In genomic region chr19:5648464-5648863, GRCh38 we compare ENCODE assay signal across 16 cellular contexts. TPM values are rescaled to one million over a fixed set of nuclear protein-coding genes. Genes with fewer than 3 reads are reported as not detected.
DNase-seq lines count a peak whose midpoint lies in the region; ATAC-seq, FAIRE-seq and TF ChIP-seq lines count a peak whose summit lies in the region.
"Had no signal": no experiment of that assay in that cellular context is flagged by ENCODE, and none has a peak within 500 bp of the region (broad histone marks: within the 10 kb centered on the region; RNA-seq: fewer than 3 reads in every experiment).

No MANE protein-coding gene starts in this region.

- 39% methylated on average over 4 of the region's 11 CpGs for WGBS in right lobe of liver (ENCODE audit: insufficient coverage, low coverage, low lambda C conversion rate, missing lambda C conversion rate)

- H3K4me3 ChIP-seq in endothelial cell of umbilical vein (replicated peaks in 1 of 3; ENCODE audit: insufficient read depth in 1 of 3, low read depth in 1 of 3, low read length in 3 of 3) (no peak overlapping the region), right lobe of liver (no peak overlapping the region)
- H3K4me3 ChIP-seq: GM12878, GM23338 had no signal

- H3K36me3 ChIP-seq in endothelial cell of umbilical vein (ENCODE audit: control insufficient read depth in 2 of 2, extremely low read depth in 1 of 2, insufficient read depth in 2 of 2, low read length in 2 of 2) (peaks cover 21 to 51% of the 10 kb centered on the region in 2 experiments), right lobe of liver (peaks cover 11 to 83% (median 35%) of the 10 kb centered on the region in 4 donors)

- TF ChIP-seq CTCF in endothelial cell of umbilical vein (IDR thresholded peaks at IDR 0.05; ENCODE audit: extremely low read depth in 1 of 2, insufficient read depth in 1 of 2, low read depth in 1 of 2, low read length in 2 of 2) (no peak), right lobe of liver (IDR thresholded peaks at IDR 0.05) (no peak)

- no peaks in the 10 kb centered on the region for H3K4me1 ChIP-seq in endothelial cell of umbilical vein (ENCODE audit: control insufficient read depth, extremely low read depth, insufficient read depth, low read length)
- H3K4me1 ChIP-seq in right lobe of liver: peaks cover 0 to 19% (median 6%) of the 10 kb centered on the region in 4 donors

- peaks cover 22% of the 10 kb centered on the region for H3K4me1 Mint-ChIP-seq in T-helper 17 cell
- H3K4me1 Mint-ChIP-seq: GM23338 had no signal

- no peak overlapping the region for H3K4me2 ChIP-seq in endothelial cell of umbilical vein (ENCODE audit: insufficient read depth, low read length)
- H3K4me2 ChIP-seq: GM23338 had no signal

- dilution Hi-C loops in endothelial cell of umbilical vein (cut with MboI; ENCODE audit: extremely low pct_ligation_motif_present, low sequenced_read_pairs): no loop called here

- ATAC-seq in T-helper 17 cell (no peak), right lobe of liver (peak; percentile 46 to 80 (median 70)), HG03521 (IDR thresholded peaks at IDR 0.05; ENCODE audit: unreplicated experiment) (no peak)
- ATAC-seq: GM12878, GM23338 had no signal

- peak; percentile 85 for FAIRE-seq in GM12891 (lab: Jason Lieb, UNC)
- peak; percentile 31 for FAIRE-seq in endothelial cell of umbilical vein (lab: Jason Lieb, UNC)
- FAIRE-seq: A204.1 had no signal

- peak overlapping the region; percentile 79 for H3K27ac Mint-ChIP-seq in T-helper 17 cell
- H3K27ac Mint-ChIP-seq: B cell; CD4-positive, alpha-beta T cell; GM23338 had no signal

- H3K27me3 ChIP-seq in endothelial cell of umbilical vein (ENCODE audit: control insufficient read depth in 2 of 2, insufficient read depth in 2 of 2, low read length in 2 of 2) (no peaks in the 10 kb centered on the region), right lobe of liver (no peaks in the 10 kb centered on the region)

- intact Hi-C loops in endothelial cell of umbilical vein (cut with micrococcal nuclease) (loop anchor here (10.0 kb wide), 1 partner anchor 536 kb away; no protein-coding TSS in a partner anchor), right lobe of liver (cut with DNase I) (no loop called here), head of caudate nucleus (cut with DNase I) (no loop called here)

- H3K36me3 Mint-ChIP-seq in T-helper 17 cell (ENCODE audit: low read depth): peaks cover 5% of the 10 kb centered on the region

- CTCF ChIA-PET in endothelial cell of umbilical vein (lab: Charles Lee): interaction anchor here (0.7 kb wide), 1 partner anchor 12 kb away, joined by 3 read pairs; no protein-coding TSS in a partner anchor

- H4K20me1 ChIP-seq in endothelial cell of umbilical vein (replicated peaks; ENCODE audit: control insufficient read depth, extremely low read depth, insufficient read depth, low read length): no peaks in the 10 kb centered on the region

- TF ChIP-seq POLR2A in GM12891 (IDR thresholded peaks at IDR 0.05; ENCODE audit: low read depth, low read length) (no peak), endothelial cell of umbilical vein (IDR thresholded peaks at IDR 0.05; ENCODE audit: low read depth, low read length) (no peak), right lobe of liver (IDR thresholded peaks at IDR 0.05) (no peak)

- DNase-seq in GM12891 (ENCODE audit: insufficient read length, low spot score): no peak
- DNase-seq in T-helper 17 cell: no peak
- DNase-seq in endothelial cell of umbilical vein (ENCODE audit: low read depth, low spot score): no peak
- DNase-seq in right lobe of liver: no peak
- no peak for DNase-seq in cerebellar cortex (ENCODE audit: low spot score)
- no peak for DNase-seq in head of caudate nucleus
- DNase-seq: C1 segment of cervical spinal cord; Calu3; CD4-positive, alpha-beta T cell; DMS 273 treated with DMSO at 0.1 percent for 48 hours; H7 had no signal

- H3K9ac ChIP-seq in endothelial cell of umbilical vein (replicated peaks; ENCODE audit: extremely low read depth, insufficient read depth, low read length): no peak overlapping the region

- H3K4me3 Mint-ChIP-seq in T-helper 17 cell: no peak overlapping the region
- H3K4me3 Mint-ChIP-seq: B cell; CD4-positive, alpha-beta T cell; GM23338 had no signal

- peaks cover 39% of the 10 kb centered on the region for H3K79me2 ChIP-seq in endothelial cell of umbilical vein (ENCODE audit: control insufficient read depth, insufficient read depth, low read length)

- no TSS peak for BruUV-seq in endothelial cell of umbilical vein (replicated peaks; lab: Mats Ljungman, UMichigan)

- H3K27me3 Mint-ChIP-seq in T-helper 17 cell: no peaks in the 10 kb centered on the region
- H3K27me3 Mint-ChIP-seq: B cell; CD4-positive, alpha-beta T cell had no signal

- POLR2A ChIA-PET in endothelial cell of umbilical vein (lab: Charles Lee): no interaction called here

- H3K9me1 ChIP-seq in endothelial cell of umbilical vein (replicated peaks; ENCODE audit: control insufficient read depth, extremely low read depth, insufficient read depth, low read length): no peaks in the 10 kb centered on the region

- H3K9me3 ChIP-seq in T-helper 17 cell (ENCODE audit: control insufficient read depth, low read length, poor library complexity, severe bottlenecking) (no peaks in the 10 kb centered on the region), endothelial cell of umbilical vein (replicated peaks; ENCODE audit: control insufficient read depth, insufficient read depth, low read length) (no peaks in the 10 kb centered on the region), right lobe of liver (no peaks in the 10 kb centered on the region)

- H3K27ac ChIP-seq in endothelial cell of umbilical vein (ENCODE audit: insufficient read depth, low read depth, low read length) (no peak overlapping the region), right lobe of liver (peak overlapping the region in 1 of 3 donors; percentile 52)

- H2AFZ ChIP-seq in endothelial cell of umbilical vein (ENCODE audit: low read depth, low read length): no peak overlapping the region
- H2AFZ ChIP-seq: GM23338 had no signal

RNA-seq across cellular contexts. Expression of gene SAFB, which starts 25.6 kb away (rescaled TPM):
- 52.4 TPM for polyA plus RNA-seq in GM12891 (2012; ENCODE audit: low read depth, missing spikeins)
- 100 to 1,000 TPM; 173 to 183 TPM for total RNA-seq in T-helper 17 cell
- total RNA-seq in endothelial cell of umbilical vein: 96.8 and 109 TPM in 2 replicates
- 33.1 and 44.7 TPM in 2 replicates for polyA plus RNA-seq in endothelial cell of umbilical vein
- polyA plus RNA-seq in endothelial cell of umbilical vein (2011; cell fraction: cytosol; rRNA removed): 31.5 and 40.6 TPM in 2 replicates
- 116 and 141 TPM in 2 replicates for polyA plus RNA-seq in endothelial cell of umbilical vein (2011; cell fraction: nucleus; rRNA removed)
- polyA plus RNA-seq in endothelial cell of umbilical vein (2012): 54.6 and 55.5 TPM in 2 replicates
- 24.8 and 35.7 TPM in 2 replicates for polyA minus RNA-seq in endothelial cell of umbilical vein
- polyA minus RNA-seq in endothelial cell of umbilical vein (2011; cell fraction: cytosol; rRNA and poly(A)+ RNA removed): 58.3 TPM
- polyA minus RNA-seq in endothelial cell of umbilical vein (2011; cell fraction: nucleus; rRNA and poly(A)+ RNA removed): 53.7 and 68.8 TPM in 2 replicates
- 10 to 100 TPM; 31.2 to 45.7 (median 32.8) TPM for total RNA-seq in right lobe of liver

RNA-seq across cellular contexts. Expression of gene SAFB2, which starts 25.9 kb away (rescaled TPM):
- polyA plus RNA-seq in GM12891 (2012; ENCODE audit: low read depth, missing spikeins): 33.3 TPM
- total RNA-seq in T-helper 17 cell: 100 to 1,000 TPM; 241 to 255 TPM
- total RNA-seq in endothelial cell of umbilical vein: 83.7 and 85.9 TPM in 2 replicates
- 24.6 and 31.5 TPM in 2 replicates for polyA plus RNA-seq in endothelial cell of umbilical vein
- 19.1 and 22.1 TPM in 2 replicates for polyA plus RNA-seq in endothelial cell of umbilical vein (2011; cell fraction: cytosol; rRNA removed)
- 136 and 142 TPM in 2 replicates for polyA plus RNA-seq in endothelial cell of umbilical vein (2011; cell fraction: nucleus; rRNA removed)
- polyA plus RNA-seq in endothelial cell of umbilical vein (2012): 36.6 and 49.6 TPM in 2 replicates
- polyA minus RNA-seq in endothelial cell of umbilical vein: 39.3 and 40.2 TPM in 2 replicates
- polyA minus RNA-seq in endothelial cell of umbilical vein (2011; cell fraction: cytosol; rRNA and poly(A)+ RNA removed): 21.5 TPM
- 74.8 and 80.5 TPM in 2 replicates for polyA minus RNA-seq in endothelial cell of umbilical vein (2011; cell fraction: nucleus; rRNA and poly(A)+ RNA removed)
- 10 to 100 TPM; 16.9 to 48.9 (median 41.7) TPM for total RNA-seq in right lobe of liver

RNA-seq across cellular contexts. Expression of gene MICOS13, which starts 31.9 kb away (rescaled TPM):
- polyA plus RNA-seq in GM12891 (2012; ENCODE audit: low read depth, missing spikeins): 61.8 TPM
- total RNA-seq in T-helper 17 cell (10 to 100 TPM; 26.9 to 27.9 TPM), endothelial cell of umbilical vein (53.0 and 55.3 TPM in 2 replicates), right lobe of liver (10 to 100 TPM; 24.2 to 54.3 (median 33.7) TPM)
- 86.1 and 115 TPM in 2 replicates for polyA plus RNA-seq in endothelial cell of umbilical vein
- 38.6 and 56.1 TPM in 2 replicates for polyA plus RNA-seq in endothelial cell of umbilical vein (2011; cell fraction: cytosol; rRNA removed)
- 12.5 and 16.9 TPM in 2 replicates for polyA plus RNA-seq in endothelial cell of umbilical vein (2011; cell fraction: nucleus; rRNA removed)
- 41.0 and 68.2 TPM in 2 replicates for polyA plus RNA-seq in endothelial cell of umbilical vein (2012)
- polyA minus RNA-seq in endothelial cell of umbilical vein: 11.8 and 15.2 TPM in 2 replicates
- 14.3 TPM for polyA minus RNA-seq in endothelial cell of umbilical vein (2011; cell fraction: cytosol; rRNA and poly(A)+ RNA removed)
- polyA minus RNA-seq in endothelial cell of umbilical vein (2011; cell fraction: nucleus; rRNA and poly(A)+ RNA removed): 2.9 and 4.7 TPM in 2 replicates

RNA-seq across cellular contexts. Expression of gene HSD11B1L, which starts 32.4 kb away (rescaled TPM):
- polyA plus RNA-seq in GM12891 (2012; ENCODE audit: low read depth, missing spikeins): 2.5 TPM
- total RNA-seq in T-helper 17 cell (1 to 10 TPM; 1.4 to 3.1 TPM), endothelial cell of umbilical vein (4.4 and 5.0 TPM in 2 replicates), right lobe of liver (10 to 100 TPM in 1 of 6 experiments, 1 to 10 TPM in 5; 1.6 to 10.3 (median 4.0) TPM)
- polyA plus RNA-seq in endothelial cell of umbilical vein: 9.1 and 10.2 TPM in 2 replicates
- polyA plus RNA-seq in endothelial cell of umbilical vein (2011; cell fraction: cytosol; rRNA removed): 4.9 and 6.1 TPM in 2 replicates
- 4.1 and 4.4 TPM in 2 replicates for polyA plus RNA-seq in endothelial cell of umbilical vein (2011; cell fraction: nucleus; rRNA removed)
- 4.2 and 11.2 TPM in 2 replicates for polyA plus RNA-seq in endothelial cell of umbilical vein (2012)
- 2.0 and 2.1 TPM in 2 replicates for polyA minus RNA-seq in endothelial cell of umbilical vein
- polyA minus RNA-seq in endothelial cell of umbilical vein (2011; cell fraction: cytosol; rRNA and poly(A)+ RNA removed): not detected
- polyA minus RNA-seq in endothelial cell of umbilical vein (2011; cell fraction: nucleus; rRNA and poly(A)+ RNA removed): 2.3 TPM in 1 of 2 replicates, not detected in the other

RNA-seq across cellular contexts. Expression of gene RPL36, which starts 41.6 kb away (rescaled TPM):
- 3,116 TPM for polyA plus RNA-seq in GM12891 (2012; ENCODE audit: low read depth, missing spikeins)
- total RNA-seq in T-helper 17 cell: 1,000 to 10,000 TPM in 1 of 2 donors, 100 to 1,000 TPM in 1; 811 to 1,376 TPM
- total RNA-seq in endothelial cell of umbilical vein: 944 and 1,033 TPM in 2 replicates
- 835 and 1,084 TPM in 2 replicates for polyA plus RNA-seq in endothelial cell of umbilical vein
- 561 and 877 TPM in 2 replicates for polyA plus RNA-seq in endothelial cell of umbilical vein (2011; cell fraction: cytosol; rRNA removed)
- 224 and 232 TPM in 2 replicates for polyA plus RNA-seq in endothelial cell of umbilical vein (2011; cell fraction: nucleus; rRNA removed)
- 1,177 and 1,852 TPM in 2 replicates for polyA plus RNA-seq in endothelial cell of umbilical vein (2012)
- polyA minus RNA-seq in endothelial cell of umbilical vein: 208 and 264 TPM in 2 replicates
- 889 TPM for polyA minus RNA-seq in endothelial cell of umbilical vein (2011; cell fraction: cytosol; rRNA and poly(A)+ RNA removed)
- polyA minus RNA-seq in endothelial cell of umbilical vein (2011; cell fraction: nucleus; rRNA and poly(A)+ RNA removed): 50.3 and 106 TPM in 2 replicates
- total RNA-seq in right lobe of liver: 100 to 1,000 TPM; 232 to 283 (median 251) TPM

Comparison
In these comparisons a context has a peak if more than half of its experiments do, and no peak if none do; other contexts are left out.
1. ATAC-seq: peak in right lobe of liver (4 of 4); none in T-helper 17 cell (single experiment) and HG03521 (single experiment).